13 cellular contexts compared by ENCODE assay signal in genomic region chr19:7618366-7618765, GRCh38. TPM values are rescaled to one million over a fixed set of nuclear protein-coding genes. Genes with fewer than 3 reads are reported as not detected.
DNase-seq lines count a peak whose midpoint lies in the region; ATAC-seq and TF ChIP-seq lines count a peak whose summit lies in the region.
"Had no signal": no experiment of that assay in that cellular context is flagged by ENCODE, and none has a peak within 500 bp of the region (broad histone marks: within the 10 kb centered on the region; RNA-seq: fewer than 3 reads in every experiment).

No MANE protein-coding gene starts in this region.

- in situ Hi-C loops in T47D (cut with HindIII; ENCODE audit: low pct_unique_long_range_greater_than_20kb, low sequenced_read_pairs): no loop called here

- no peak overlapping the region for H3K4me3 Mint-ChIP-seq in mesothelial cell of epicardium

- TF ChIP-seq CTCF in right atrium auricular region (IDR thresholded peaks at IDR 0.05) (no peak), mesothelial cell of epicardium (IDR thresholded peaks at IDR 0.05; ENCODE audit: unreplicated experiment) (no peak), ovary (IDR thresholded peaks at IDR 0.05) (no peak)

- H3K36me3 ChIP-seq in right atrium auricular region: peaks cover 44% of the 10 kb centered on the region
- H3K36me3 ChIP-seq in ovary: no peaks in the 10 kb centered on the region

- H3K9me3 ChIP-seq in right atrium auricular region (no peaks in the 10 kb centered on the region), ovary (no peaks in the 10 kb centered on the region)

- DNase-seq in left ventricle myocardium superior (no peak), right atrium auricular region (ENCODE audit: low spot score) (no peak), T47D (ENCODE audit: low read depth in 1 of 2, low spot score in 1 of 2) (peak; percentile 61 to 88), mesothelial cell of epicardium (ENCODE audit: low spot score in 2 of 2, unreplicated experiment in 2 of 2) (no peak), SW 1271 (lab: John Stamatoyannopoulos, UW) (no peak), ovary (no peak), NCI-H526 (lab: John Stamatoyannopoulos, UW) (no peak)
- DNase-seq: AML-193, amniotic stem cell, NCI-H774, T-cell had no signal

- H3K27me3 ChIP-seq in right atrium auricular region (no peaks in the 10 kb centered on the region), ovary (no peaks in the 10 kb centered on the region)

- WGBS in ovary, 3 donors: 34 to 45% (median 40%) methylated on average over 4 of the region's 4 CpGs

- intact Hi-C loops in left ventricle myocardium superior (cut with micrococcal nuclease): no loop called here
- intact Hi-C loops in ovary (cut with DNase I): no loop called here

- no peaks in the 10 kb centered on the region for H3K9me3 Mint-ChIP-seq in mesothelial cell of epicardium

- H3K27me3 Mint-ChIP-seq in mesothelial cell of epicardium (ENCODE audit: low read depth): no peaks in the 10 kb centered on the region
- H3K27me3 Mint-ChIP-seq: T-cell had no signal

- H3K4me3 ChIP-seq in right atrium auricular region (no peak overlapping the region), ovary (no peak overlapping the region)

- H3K4me1 Mint-ChIP-seq in mesothelial cell of epicardium: peaks cover 8% of the 10 kb centered on the region

- H3K36me3 Mint-ChIP-seq in mesothelial cell of epicardium: peaks cover 28% of the 10 kb centered on the region

- H3K4me1 ChIP-seq in right atrium auricular region (no peaks in the 10 kb centered on the region), ovary (ENCODE audit: insufficient read depth) (no peaks in the 10 kb centered on the region)

- TF ChIP-seq EP300 in ovary (IDR thresholded peaks at IDR 0.05): no peak

- ATAC-seq in left ventricle myocardium superior: peak; percentile 16
- ATAC-seq in GM19023 (IDR thresholded peaks at IDR 0.05; ENCODE audit: unreplicated experiment): no peak
- ATAC-seq: T-cell had no signal

- no peak for TF ChIP-seq POLR2A in ovary (IDR thresholded peaks at IDR 0.05)

- H3K27ac ChIP-seq in right atrium auricular region (no peak overlapping the region), ovary (no peak overlapping the region)

- H3K27ac Mint-ChIP-seq in mesothelial cell of epicardium: peak overlapping the region; percentile 83
- H3K27ac Mint-ChIP-seq: T-cell had no signal

RNA-seq across cellular contexts. Expression of gene XAB2, which starts 11.0 kb away (rescaled TPM):
- 27.5 TPM for total RNA-seq in left ventricle myocardium superior
- total RNA-seq in right atrium auricular region: 10 to 100 TPM; 21.5 to 25.9 TPM
- total RNA-seq in mesothelial cell of epicardium: 43.9 to 46.6 TPM (median 44.6 TPM) in 3 replicates
- 10 to 100 TPM; 39.5 to 71.7 (median 50.8) TPM for total RNA-seq in ovary
- polyA plus RNA-seq in ovary: 10 to 100 TPM in 1 of 2 donors, 1 to 10 TPM in 1; 4.2 to 63.0 TPM

RNA-seq across cellular contexts. Expression of gene PET100, which starts 11.2 kb away (rescaled TPM):
- total RNA-seq in left ventricle myocardium superior: 206 TPM
- 10 to 100 TPM; 12.0 to 23.1 TPM for total RNA-seq in right atrium auricular region
- 139 to 152 TPM (median 149 TPM) in 3 replicates for total RNA-seq in mesothelial cell of epicardium
- total RNA-seq in ovary: 10 to 100 TPM; 11.9 to 77.8 (median 58.3) TPM
- polyA plus RNA-seq in ovary: 10 to 100 TPM; 44.6 to 53.7 TPM

RNA-seq across cellular contexts. Expression of gene PCP2, which starts 15.2 kb away (rescaled TPM):
- total RNA-seq in left ventricle myocardium superior (6.5 TPM), right atrium auricular region (not detected), mesothelial cell of epicardium (1.5 to 2.5 TPM (median 1.7 TPM) in 3 replicates), ovary (under 1 TPM in 2 of 7 donors, not detected in 5; 0.38 to 0.50 TPM)
- polyA plus RNA-seq in ovary: under 1 TPM in 1 of 2 donors, not detected in 1; 0.40 TPM
- total RNA-seq: activated CD8-positive, alpha-beta memory T cell treated with anti-CD3 and anti-CD28 coated beads for 36 hours had no signal

RNA-seq across cellular contexts. Expression of gene STXBP2, which starts 18.5 kb away (rescaled TPM):
- total RNA-seq in left ventricle myocardium superior (9.7 TPM), right atrium auricular region (10 to 100 TPM in 1 of 2 donors, 1 to 10 TPM in 1; 6.4 to 14.9 TPM), mesothelial cell of epicardium (88.1 to 99.0 TPM (median 97.7 TPM) in 3 replicates), ovary (10 to 100 TPM in 4 of 7 donors, 1 to 10 TPM in 3; 4.9 to 35.6 (median 11.4) TPM)
- 10 to 100 TPM in 1 of 2 donors, 1 to 10 TPM in 1; 8.2 to 25.0 TPM for polyA plus RNA-seq in ovary

RNA-seq across cellular contexts. Expression of gene CAMSAP3, which starts 22.7 kb away (rescaled TPM):
- total RNA-seq in left ventricle myocardium superior (2.6 TPM), right atrium auricular region (under 1 TPM; 0.26 to 0.55 TPM), mesothelial cell of epicardium (26.1 to 28.2 TPM (median 26.5 TPM) in 3 replicates), ovary (1 to 10 TPM in 4 of 7 donors, under 1 TPM in 3; 0.08 to 8.2 (median 1.9) TPM)
- polyA plus RNA-seq in ovary: 1 to 10 TPM in 1 of 2 donors, under 1 TPM in 1; 0.57 to 1.4 TPM

Comparison
In these comparisons a context has a peak if more than half of its experiments do, and no peak if none do; other contexts are left out.
1. DNase-seq: peak in T47D (2 of 2); none in left ventricle myocardium superior (single experiment), right atrium auricular region (single experiment), mesothelial cell of epicardium (0 of 2), SW 1271 (0 of 2), ovary (0 of 5) and NCI-H526 (0 of 2).